Comparison of ENCODE assay signal across 26 cellular contexts in genomic region chr6:15101130-15101529, GRCh38.
"Had no signal": no experiment of that assay in that cellular context is flagged by ENCODE, and none has a peak within 500 bp of the region (broad histone marks: within the 10 kb centered on the region; RNA-seq: fewer than 3 reads in every experiment).

No MANE protein-coding gene starts in this region.

- H3K4me1 ChIP-seq: stomach, suprapubic skin, testis, thyroid gland, tibial artery, tibial nerve, transverse colon, upper lobe of left lung, upper lobe of right lung, uterus, vagina had no signal

- H3K27me3 ChIP-seq: stomach, suprapubic skin, testis, thyroid gland, tibial artery, tibial nerve, transverse colon, upper lobe of left lung, upper lobe of right lung, uterus, vagina had no signal

- DNase-seq: stimulated activated CD4-positive, alpha-beta T cell treated with anti-CD3 and anti-CD28 coated beads, Interleukin-2, amount 100 ng/mL, for 48 hours; stimulated activated CD4-positive, alpha-beta T cell treated with anti-CD3 and anti-CD28 coated beads, Interleukin-4, amount 100 ng/mL, for 1 hour; stimulated activated CD4-positive, alpha-beta T cell treated with anti-CD3 and anti-CD28 coated beads, Interleukin-4, amount 100 ng/mL, for 24 hours; stimulated activated CD4-positive, alpha-beta T cell treated with anti-CD3 and anti-CD28 coated beads, Interleukin-4, amount 100 ng/mL, for 4 hours; stimulated activated CD8-positive, alpha-beta memory T cell treated with anti-CD3 and anti-CD28 coated beads, Interleukin-4, amount 100 ng/mL, for 48 hours; stimulated activated naive B cell treated with anti-CD40 and anti-IgM and Interleukin-4, amounts not matched to agents 10 μg/mL and 1 μg/mL and 100 μg/mL, for 72 hours; stimulated activated naive CD4-positive, alpha-beta T cell treated with Interleukin-2 at 50 U/mL for 16 hours; stimulated activated naive CD8-positive, alpha-beta T cell treated with anti-CD3 and anti-CD28 coated beads, Interleukin-15, amount 100 ng/mL, for 72 hours; stimulated activated naive CD8-positive, alpha-beta T cell treated with anti-CD3 and anti-CD28 coated beads, Interleukin-15, Interleukin-2, amounts not matched to agents 100 U/mL and 50 U/mL, for 24 hours; stomach; substantia nigra; testis; thyroid gland; tibial artery; transverse colon; trophoblast cell; upper lobe of left lung; upper lobe of right lung; uterus had no signal

- H3K36me3 ChIP-seq: stomach, suprapubic skin, thoracic aorta, thyroid gland, tibial artery, tibial nerve, transverse colon, upper lobe of left lung, upper lobe of right lung, uterus, vagina had no signal

- ATAC-seq: stimulated activated effector memory CD8-positive, alpha-beta T cell treated with anti-CD3 and anti-CD28 coated beads, Interleukin-12 subunit alpha, Interleukin-12 subunit beta, amount 100 ng/mL, for 72 hours; stimulated activated memory B cell treated with anti-CD40 and anti-IgM and Interleukin-4, amounts not matched to agents 10 μg/mL and 1 μg/mL and 100 μg/mL, for 72 hours; stimulated activated naive B cell treated with anti-CD40 and anti-IgM and Interleukin-4, amounts not matched to agents 10 μg/mL and 1 μg/mL and 100 μg/mL, for 72 hours; stimulated activated naive CD8-positive, alpha-beta T cell treated with anti-CD3 and anti-CD28 coated beads, Interleukin-15, amount 100 ng/mL, for 72 hours; stimulated activated naive CD8-positive, alpha-beta T cell treated with anti-CD3 and anti-CD28 coated beads, Interleukin-15, Interleukin-2, amounts not matched to agents 100 U/mL and 50 U/mL, for 24 hours; upper lobe of right lung had no signal

- H3K27ac ChIP-seq: stomach, suprapubic skin, testis, thoracic aorta, thyroid gland, tibial artery, tibial nerve, transverse colon, upper lobe of left lung, upper lobe of right lung, uterus, vagina had no signal

- FAIRE-seq: urothelium cell line had no signal

- H3K9me3 ChIP-seq: suprapubic skin, testis, thoracic aorta, thyroid gland, transverse colon, upper lobe of right lung, vagina had no signal

- H3K4me3 ChIP-seq: stomach, suprapubic skin, testis, thoracic aorta, thyroid gland, tibial artery, tibial nerve, transverse colon, upper lobe of left lung, upper lobe of right lung, uterus, vagina had no signal
